In genomic region chr12:106096376-106096775, GRCh38 we compare ENCODE assay signal across 14 cellular contexts. TPM values are rescaled to one million over a fixed set of nuclear protein-coding genes. Genes with fewer than 3 reads are reported as not detected.
A peak's percentile ranks its signal among the peaks of the same experiment; 100 is the strongest.
DNase-seq lines count a peak whose midpoint lies in the region; ATAC-seq, FAIRE-seq and TF ChIP-seq lines count a peak whose summit lies in the region.
"Had no signal": no experiment of that assay in that cellular context is flagged by ENCODE, and none has a peak within 500 bp of the region (broad histone marks: within the 10 kb centered on the region; RNA-seq: fewer than 3 reads in every experiment).

No MANE protein-coding gene starts in this region.

- POLR2A ChIA-PET in WTC11 (lab: Charles Lee): no interaction called here

- no peaks in the 10 kb centered on the region for H3K27me3 ChIP-seq in tibial artery

- TF ChIP-seq CTCF in WTC11 (IDR thresholded peaks at IDR 0.05) (no peak), fibroblast of pulmonary artery (IDR thresholded peaks at IDR 0.05; ENCODE audit: low read length, missing control alignments) (no peak), mesothelial cell of epicardium (IDR thresholded peaks at IDR 0.05; ENCODE audit: unreplicated experiment) (no peak), tibial artery (IDR thresholded peaks at IDR 0.05) (no peak), mucosa of descending colon (IDR thresholded peaks at IDR 0.05) (no peak)

- H3K27ac Mint-ChIP-seq in WTC11 (peak overlapping the region; percentile 48), mesothelial cell of epicardium (peak overlapping the region; percentile 74)
- H3K27ac Mint-ChIP-seq: activated CD4-positive, alpha-beta memory T cell treated with anti-CD3 and anti-CD28 coated beads, Interleukin-2, amount 10 ng/mL, durations not matched to agents 7 days and 5 days; CD8-positive, alpha-beta memory T cell; stimulated activated naive B cell treated with anti-CD40 and anti-IgM and Interleukin-4, amounts not matched to agents 10 μg/mL and 1 μg/mL and 100 μg/mL, for 72 hours had no signal

- H3K9me3 Mint-ChIP-seq in WTC11 (peaks cover 4% of the 10 kb centered on the region), mesothelial cell of epicardium (no peaks in the 10 kb centered on the region)
- H3K9me3 Mint-ChIP-seq: activated CD4-positive, alpha-beta memory T cell treated with anti-CD3 and anti-CD28 coated beads, Interleukin-2, amount 10 ng/mL, durations not matched to agents 7 days and 5 days; central memory CD8-positive, alpha-beta T cell had no signal

- no peak overlapping the region for H3K4me3 ChIP-seq in fibroblast of pulmonary artery (replicated peaks; ENCODE audit: low read depth, low read length)
- peak overlapping the region in 1 of 2 donors; percentile 0 for H3K4me3 ChIP-seq in tibial artery
- H3K4me3 ChIP-seq in mucosa of descending colon: no peak overlapping the region

- H3K4me1 ChIP-seq in tibial artery (peaks cover 0 to 80% (median 56%) of the 10 kb centered on the region in 4 donors), mucosa of descending colon (ENCODE audit: low read depth) (no peaks in the 10 kb centered on the region)

- intact Hi-C loops in tibial artery (cut with DNase I; ENCODE audit: low total_unique reads) (no loop called here), mucosa of descending colon (cut with DNase I, micrococcal nuclease) (no loop called here)

- no peaks in the 10 kb centered on the region for H3K9me3 ChIP-seq in tibial artery
- H3K9me3 ChIP-seq in mucosa of descending colon: no peaks in the 10 kb centered on the region

- peaks cover 0 to 6% (median 0%) of the 10 kb centered on the region in 3 donors for H3K36me3 ChIP-seq in tibial artery
- no peaks in the 10 kb centered on the region for H3K36me3 ChIP-seq in mucosa of descending colon (ENCODE audit: low read depth)

- H3K4me3 Mint-ChIP-seq in WTC11: no peak overlapping the region
- H3K4me3 Mint-ChIP-seq in mesothelial cell of epicardium: no peak overlapping the region
- H3K4me3 Mint-ChIP-seq: activated CD4-positive, alpha-beta memory T cell treated with anti-CD3 and anti-CD28 coated beads, Interleukin-2, amount 10 ng/mL, durations not matched to agents 7 days and 5 days; CD8-positive, alpha-beta memory T cell; central memory CD8-positive, alpha-beta T cell; stimulated activated naive B cell treated with anti-CD40 and anti-IgM and Interleukin-4, amounts not matched to agents 10 μg/mL and 1 μg/mL and 100 μg/mL, for 72 hours had no signal

- H3K4me1 Mint-ChIP-seq in WTC11 (peaks cover 47% of the 10 kb centered on the region), mesothelial cell of epicardium (peaks cover 35% of the 10 kb centered on the region)
- H3K4me1 Mint-ChIP-seq: activated CD4-positive, alpha-beta memory T cell treated with anti-CD3 and anti-CD28 coated beads, Interleukin-2, amount 10 ng/mL, durations not matched to agents 7 days and 5 days; CD8-positive, alpha-beta memory T cell; central memory CD8-positive, alpha-beta T cell; stimulated activated naive B cell treated with anti-CD40 and anti-IgM and Interleukin-4, amounts not matched to agents 10 μg/mL and 1 μg/mL and 100 μg/mL, for 72 hours had no signal

- H3K36me3 Mint-ChIP-seq in WTC11 (peaks cover 5% of the 10 kb centered on the region), mesothelial cell of epicardium (peaks cover 20% of the 10 kb centered on the region)
- H3K36me3 Mint-ChIP-seq: stimulated activated naive B cell treated with anti-CD40 and anti-IgM and Interleukin-4, amounts not matched to agents 10 μg/mL and 1 μg/mL and 100 μg/mL, for 72 hours had no signal

- no peak for DNase-seq in WTC11 (ENCODE audit: low spot score)
- DNase-seq in fibroblast of pulmonary artery (ENCODE audit: low read depth): peak; percentile 20
- DNase-seq in mesothelial cell of epicardium (ENCODE audit: low spot score in 2 of 2, unreplicated experiment in 2 of 2): no peak
- peak; percentile 87 for DNase-seq in tibial artery
- DNase-seq in NCI-H2227 (lab: John Stamatoyannopoulos, UW; ENCODE audit: unreplicated experiment): no peak
- DNase-seq in GM12891 (ENCODE audit: insufficient read length, low spot score): no peak
- DNase-seq in mucosa of descending colon: no peak
- DNase-seq: activated CD4-positive, alpha-beta memory T cell treated with anti-CD3 and anti-CD28 coated beads, Interleukin-2, amount 10 ng/mL, durations not matched to agents 7 days and 5 days; activated gamma-delta T cell; CD8-positive, alpha-beta memory T cell; Kasumi-1; stimulated activated CD4-positive, alpha-beta T cell treated with anti-CD3 and anti-CD28 coated beads, Interleukin-2, amount 100 ng/mL, for 24 hours; stimulated activated naive B cell treated with anti-CD40 and anti-IgM and Interleukin-4, amounts not matched to agents 10 μg/mL and 1 μg/mL and 100 μg/mL, for 72 hours had no signal

- no peak for TF ChIP-seq POLR2A in GM12891 (IDR thresholded peaks at IDR 0.05; ENCODE audit: low read depth, low read length)

- H3K27ac ChIP-seq in tibial artery: peak overlapping the region; percentile 78 to 86

- CTCF ChIA-PET in WTC11 (lab: Charles Lee): no interaction called here

- no peaks in the 10 kb centered on the region for H3K27me3 Mint-ChIP-seq in WTC11 (ENCODE audit: low read depth)
- no peaks in the 10 kb centered on the region for H3K27me3 Mint-ChIP-seq in mesothelial cell of epicardium (ENCODE audit: low read depth)

- ATAC-seq in WTC11 (no peak), mucosa of descending colon (no peak)
- ATAC-seq: stimulated activated naive B cell treated with anti-CD40 and anti-IgM and Interleukin-4, amounts not matched to agents 10 μg/mL and 1 μg/mL and 100 μg/mL, for 72 hours had no signal

- no peak for FAIRE-seq in GM12891 (lab: Jason Lieb, UNC)

TF ChIP-seq in WTC11, 78 proteins besides CTCF, POLR2A, EP300 and RAD21 (continues in another document):
- no peak for TF ChIP-seq MLX (CRISPR knock-in tag; IDR thresholded peaks at IDR 0.05)
- TF ChIP-seq IRF2 (CRISPR knock-in tag; IDR thresholded peaks at IDR 0.05; ENCODE audit: borderline replicate concordance, low read depth): no peak
- TF ChIP-seq ZNF317 (CRISPR knock-in tag; IDR thresholded peaks at IDR 0.05; ENCODE audit: borderline replicate concordance, low read depth): no peak
- TF ChIP-seq NFATC4 (CRISPR knock-in tag; IDR thresholded peaks at IDR 0.05): no peak
- TF ChIP-seq FOXP1 (CRISPR knock-in tag; IDR thresholded peaks at IDR 0.05; ENCODE audit: borderline replicate concordance): no peak
- TF ChIP-seq IRF1 (CRISPR knock-in tag; IDR thresholded peaks at IDR 0.05): no peak
- no peak for TF ChIP-seq KAT7 (CRISPR knock-in tag; IDR thresholded peaks at IDR 0.05; ENCODE audit: borderline replicate concordance)

TF ChIP-seq in GM12891, 5 proteins besides CTCF, POLR2A, EP300 and RAD21:
- TF ChIP-seq POLR2AphosphoS5 (IDR thresholded peaks at IDR 0.05; ENCODE audit: low read depth, low read length) (no peak), POU2F2 (IDR thresholded peaks at IDR 0.05; ENCODE audit: low read depth, low read length) (no peak), PAX5 (IDR thresholded peaks at IDR 0.05; ENCODE audit: insufficient read depth, low read length, severe bottlenecking) (no peak), TAF1 (IDR thresholded peaks at IDR 0.05; ENCODE audit: low read depth, low read length) (no peak), SPI1 (IDR thresholded peaks at IDR 0.05; ENCODE audit: low read depth, low read length) (no peak)

RNA-seq across cellular contexts. Expression of gene NUAK1, which starts 42.4 kb away (rescaled TPM):
- total RNA-seq in WTC11 (2021) (10.3 to 15.9 TPM (median 12.3 TPM) in 3 replicates), mesothelial cell of epicardium (23.4 to 27.0 TPM (median 25.1 TPM) in 3 replicates), mucosa of descending colon (1 to 10 TPM; 4.9 to 6.8 (median 5.4) TPM)
- not detected for polyA plus RNA-seq in GM12891 (2012; ENCODE audit: low read depth, missing spikeins)
- total RNA-seq: activated CD4-positive, alpha-beta memory T cell treated with anti-CD3 and anti-CD28 coated beads, Interleukin-2, amount 10 ng/mL, durations not matched to agents 7 days and 5 days; CD8-positive, alpha-beta memory T cell had no signal

Comparison
In these comparisons a context has a peak if more than half of its experiments do, and no peak if none do; other contexts are left out.
1. DNase-seq: peak in fibroblast of pulmonary artery (single experiment) and tibial artery (2 of 2); none in WTC11 (single experiment), mesothelial cell of epicardium (0 of 2), NCI-H2227 (single experiment), GM12891 (single experiment) and mucosa of descending colon (0 of 3).